ENCODE assay signal across 18 cellular contexts in the genomic region with DNA sequence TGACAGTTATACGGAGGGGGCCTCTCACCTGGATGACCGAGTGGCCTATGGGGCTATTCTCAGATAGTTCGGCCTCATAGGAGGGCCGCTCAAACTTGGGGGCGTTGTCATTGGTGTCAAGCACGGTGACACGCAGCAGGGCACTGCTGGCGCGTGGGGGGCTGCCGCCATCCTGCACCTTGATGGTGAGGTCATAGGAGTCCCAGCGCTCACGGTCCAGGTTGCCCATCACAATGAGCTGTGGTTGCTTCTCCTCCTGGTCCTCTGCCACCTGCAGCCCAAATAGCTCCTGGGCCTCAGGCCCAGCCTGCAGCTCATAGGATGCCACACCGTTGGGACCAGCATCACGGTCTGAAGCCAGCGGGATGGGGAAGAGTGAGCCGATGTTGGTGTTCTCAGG. TPM values are rescaled to one million over a fixed set of nuclear protein-coding genes. Genes with fewer than 3 reads are reported as not detected.
DNase-seq lines count a peak whose midpoint lies in the region; ATAC-seq, FAIRE-seq and TF ChIP-seq lines count a peak whose summit lies in the region.
"Had no signal": no experiment of that assay in that cellular context is flagged by ENCODE, and none has a peak within 500 bp of the region (broad histone marks: within the 10 kb centered on the region; RNA-seq: fewer than 3 reads in every experiment).

No MANE protein-coding gene starts in this region.

- no peak overlapping the region for H3K18ac ChIP-seq in H1 (ENCODE audit: extremely low read depth, low read length)
- peak overlapping the region; percentile 46 for H3K18ac ChIP-seq in neuronal stem cell (ENCODE audit: low read length)

- H3K14ac ChIP-seq in H1 (ENCODE audit: insufficient read length) (no peak overlapping the region), neuronal stem cell (ENCODE audit: low read length) (no peak overlapping the region)

- CTCF ChIA-PET in H1 (lab: Charles Lee; ENCODE audit: partially characterized antibody): interaction anchor here (0.6 to 3.5 kb wide), 10 partner anchors 9 to 175 kb away, joined by 3 to 11 read pairs (median 5); a partner anchor contains a TSS

- H3K9me3 ChIP-seq in H1 (ENCODE audit: insufficient read depth in 2 of 2, low read depth in 1 of 2, low read length in 1 of 2) (no peaks in the 10 kb centered on the region; a peak in 1 of 4 replicates), neuronal stem cell (replicated peaks in 1 of 2; ENCODE audit: control insufficient read depth in 2 of 2, insufficient read depth in 1 of 2, low read depth in 1 of 2, low read length in 2 of 2) (no peaks in the 10 kb centered on the region), transverse colon (no peaks in the 10 kb centered on the region)
- H3K9me3 ChIP-seq: HAP-1 had no signal

- H3K23me2 ChIP-seq in H1 (ENCODE audit: low read depth, low read length): no peaks in the 10 kb centered on the region

- 92% methylated on average over 16 of the region's 16 CpGs; no CpG with 5 or more reads in 1 of the 2 experiments for WGBS in H1 (ENCODE audit: extremely low coverage in 1 of 2, insufficient coverage in 1 of 2, insufficient read length in 1 of 2, insufficient replicate concordance in 2 of 2, low coverage in 1 of 2, low lambda C conversion rate in 2 of 2, missing lambda C conversion rate in 1 of 2), 2 experiments
- WGBS in neuronal stem cell (ENCODE audit: extremely low coverage in 2 of 2, insufficient read length in 2 of 2, insufficient replicate concordance in 1 of 2), 2 donors: no CpG with 5 or more reads among the region's 16 CpGs
- 82% methylated on average over 16 of the region's 16 CpGs; no CpG with 5 or more reads in 1 of the 2 donors for WGBS in transverse colon (ENCODE audit: low coverage in 1 of 2), 2 donors

- H3K23ac ChIP-seq in H1 (ENCODE audit: insufficient read length) (no peak overlapping the region), neuronal stem cell (ENCODE audit: low read depth, low read length, poor library complexity) (peak overlapping the region; percentile 23)

- DNase-seq in activated effector memory CD4-positive, alpha-beta T cell treated with anti-CD3 and anti-CD28 coated beads, Interleukin-2, amount 50 U/mL, for 16 hours: peak; percentile 57
- DNase-seq in activated effector memory CD4-positive, alpha-beta T cell treated with Interleukin-2 at 50 U/mL for 16 hours: no peak
- DNase-seq in H1 (ENCODE audit: low read depth in 1 of 2, low spot score in 2 of 2): no peak
- no peak for DNase-seq in neuronal stem cell (ENCODE audit: low spot score)
- DNase-seq in transverse colon: no peak
- no peak for DNase-seq in OCI-M2 (lab: John Stamatoyannopoulos, UW; ENCODE audit: unreplicated experiment)
- DNase-seq in Kasumi-1 (lab: John Stamatoyannopoulos, UW): no peak
- DNase-seq: DMS 273 treated with DMSO at 0.1 percent for 48 hours, KG1, NCI-H1417 treated with DMSO at 0.1 percent for 48 hours, NCI-H2029, NCI-H2171, NCI-H526 had no signal

- H3K4me2 ChIP-seq in H1 (ENCODE audit: insufficient read depth in 1 of 2, low read depth in 2 of 2, low read length in 2 of 2) (no peak overlapping the region), neuronal stem cell (ENCODE audit: insufficient read depth, low read length, poor library complexity, severe bottlenecking) (no peak overlapping the region)

- no peaks in the 10 kb centered on the region for H3K27me3 ChIP-seq in H1 (replicated peaks in 1 of 4; ENCODE audit: control insufficient read depth in 3 of 4, extremely low read depth in 1 of 4, insufficient read depth in 3 of 4, low read length in 3 of 4)
- H3K27me3 ChIP-seq in neuronal stem cell (ENCODE audit: control insufficient read depth in 3 of 3, insufficient read depth in 3 of 3, low read depth in 1 of 3, low read length in 3 of 3): no peaks in the 10 kb centered on the region
- no peaks in the 10 kb centered on the region for H3K27me3 ChIP-seq in transverse colon

- no peak overlapping the region for H2BK120ac ChIP-seq in H1 (replicated peaks; ENCODE audit: low read depth, low read length)
- H2BK120ac ChIP-seq in neuronal stem cell (ENCODE audit: low read depth, low read length): no peak overlapping the region

- H4K8ac ChIP-seq in H1 (ENCODE audit: extremely low read depth, insufficient read depth, low read length) (no peak overlapping the region), neuronal stem cell (ENCODE audit: low read depth, low read length) (no peak overlapping the region)

- ATAC-seq in GM18861 (IDR thresholded peaks at IDR 0.05; ENCODE audit: unreplicated experiment): no peak
- ATAC-seq: Panc1 had no signal

- no peak for TF ChIP-seq POLR2A in H1 (IDR thresholded peaks at IDR 0.05; ENCODE audit: control extremely low read depth in 1 of 2, low read depth in 2 of 2, low read length in 2 of 2)
- TF ChIP-seq POLR2A in transverse colon (IDR thresholded peaks at IDR 0.05): no peak

- POLR2A ChIA-PET in H1 (lab: Charles Lee; ENCODE audit: partially characterized antibody): interaction anchor here (1.4 to 13.5 kb wide), 5 partner anchors 9 to 29 kb away, joined by 4 to 210 read pairs (median 8); a partner anchor contains a TSS

- no peak overlapping the region for H4K5ac ChIP-seq in H1 (ENCODE audit: insufficient read length, low read depth, low read length)

- TF ChIP-seq EP300 in H1 (IDR thresholded peaks at IDR 0.05; ENCODE audit: borderline replicate concordance in 1 of 2, low read depth in 2 of 2, low read length in 2 of 2) (no peak), transverse colon (IDR thresholded peaks at IDR 0.05; ENCODE audit: low read depth) (no peak)

- 0 out of 2 replicates have a peak overlapping the region, but pooled peaks have one; percentile 18 for H2BK15ac ChIP-seq in H1 (ENCODE audit: low read length)
- no peak overlapping the region for H2BK15ac ChIP-seq in neuronal stem cell (ENCODE audit: low read length)

- peaks cover 26 to 44% of the 10 kb centered on the region in 2 experiments for H4K20me1 ChIP-seq in H1 (replicated peaks in 1 of 2; ENCODE audit: control insufficient read depth in 1 of 2, insufficient read depth in 2 of 2, low read length in 2 of 2)

- H3K4me1 ChIP-seq in H1 (replicated peaks in 1 of 4; ENCODE audit: control insufficient read depth in 3 of 4, insufficient read depth in 4 of 4, low read length in 3 of 4) (peaks cover 25 to 32% (median 27%) of the 10 kb centered on the region in 4 experiments), neuronal stem cell (ENCODE audit: control insufficient read depth in 2 of 2, insufficient read depth in 1 of 2, low read depth in 1 of 2, low read length in 2 of 2) (peaks cover 3 to 22% of the 10 kb centered on the region in 2 donors), transverse colon (peaks cover 24 to 78% (median 67%) of the 10 kb centered on the region in 4 donors)

- H3K79me2 ChIP-seq in H1 (ENCODE audit: control insufficient read depth in 1 of 2, insufficient read depth in 2 of 2, low read length in 2 of 2): peaks cover 6 to 81% of the 10 kb centered on the region in 2 experiments

- no peak for TF ChIP-seq RAD21 in H1 (IDR thresholded peaks at IDR 0.05 in 1 of 2, conservative IDR thresholded peaks at IDR 0.05 in 1 of 2; ENCODE audit: low read depth in 2 of 2, low read length in 2 of 2)

- peak overlapping the region; percentile 41; the same call in 1 of the 2 replicates for H2BK5ac ChIP-seq in H1 (ENCODE audit: low read depth, low read length)
- H2BK5ac ChIP-seq in neuronal stem cell (ENCODE audit: low read length): no peak overlapping the region

- no peak overlapping the region for H3K56ac ChIP-seq in H1 (replicated peaks; ENCODE audit: insufficient read length, low read depth, low read length)

- H3K4ac ChIP-seq in H1 (replicated peaks; ENCODE audit: insufficient read length, low read depth, low read length): no peak overlapping the region
- H3K4ac ChIP-seq in neuronal stem cell (ENCODE audit: low read length): no peak overlapping the region

- H3K9ac ChIP-seq in H1 (replicated peaks in 1 of 4; ENCODE audit: extremely low read depth in 1 of 4, low read depth in 3 of 4, low read length in 3 of 4): no peak overlapping the region
- H3K9ac ChIP-seq in neuronal stem cell (ENCODE audit: low read depth, low read length, poor library complexity): peak overlapping the region; percentile 24

- H4K91ac ChIP-seq in H1 (replicated peaks; ENCODE audit: insufficient read length, low read length) (no peak overlapping the region), neuronal stem cell (ENCODE audit: low read depth, low read length, poor library complexity) (no peak overlapping the region)

- H3K79me1 ChIP-seq in H1 (ENCODE audit: low read depth, low read length) (peaks cover 42% of the 10 kb centered on the region), neuronal stem cell (ENCODE audit: low read depth, low read length) (peaks cover 4% of the 10 kb centered on the region)

- H2BK20ac ChIP-seq in H1 (ENCODE audit: low read length): no peak overlapping the region

- intact Hi-C loops in transverse colon (cut with DNase I; ENCODE audit: low total_unique reads): no loop called here

- in situ Hi-C loops in transverse colon (cut with MboI; ENCODE audit: low pct_ligation_motif_present in 1 of 4, low pct_unique_long_range_greater_than_20kb in 1 of 4, low sequenced_read_pairs in 3 of 4): no loop called here

- TF ChIP-seq CTCF in H1 (IDR thresholded peaks at IDR 0.05; ENCODE audit: control extremely low read depth in 1 of 3, insufficient read depth in 1 of 3, low read depth in 1 of 3, low read length in 3 of 3): no peak
- TF ChIP-seq CTCF in transverse colon (IDR thresholded peaks at IDR 0.05): no peak

- H2AK5ac ChIP-seq in H1 (ENCODE audit: low read depth, low read length) (no peak overlapping the region), neuronal stem cell (ENCODE audit: low read depth, low read length) (no peak overlapping the region)

- no peak overlapping the region for H2BK12ac ChIP-seq in H1 (ENCODE audit: low read depth, low read length)
- H2BK12ac ChIP-seq in neuronal stem cell (ENCODE audit: low read length): no peak overlapping the region

- no peak for FAIRE-seq in H1 (lab: Jason Lieb, UNC)
- FAIRE-seq: G401.6 had no signal

- no peak overlapping the region for H3K27ac ChIP-seq in H1 (ENCODE audit: low read depth, low read length)
- H3K27ac ChIP-seq in neuronal stem cell (replicated peaks; ENCODE audit: low read length): no peak overlapping the region
- peak overlapping the region; percentile 88 to 96 (median 94) for H3K27ac ChIP-seq in transverse colon

- H3K36me3 ChIP-seq in H1 (ENCODE audit: control insufficient read depth in 2 of 4, insufficient read depth in 4 of 4, low read length in 3 of 4) (peaks cover 38 to 70% (median 59%) of the 10 kb centered on the region in 4 experiments), neuronal stem cell (replicated peaks in 1 of 2; ENCODE audit: control insufficient read depth in 2 of 2, insufficient read depth in 2 of 2, low read length in 2 of 2) (peaks cover 41 to 71% of the 10 kb centered on the region in 2 donors), transverse colon (peaks cover 0 to 7% (median 0%) of the 10 kb centered on the region in 4 donors)

- H3K4me3 ChIP-seq in H1 (ENCODE audit: extremely low read depth in 1 of 4, insufficient read depth in 2 of 4, low read depth in 3 of 4, low read length in 4 of 4) (no peak overlapping the region), neuronal stem cell (ENCODE audit: low read length in 2 of 2) (no peak overlapping the region), transverse colon (no peak overlapping the region)
- H3K4me3 ChIP-seq: HAP-1 had no signal

- H2AFZ ChIP-seq in H1 (ENCODE audit: low read length) (no peak overlapping the region), neuronal stem cell (ENCODE audit: low read length) (no peak overlapping the region)

RNA-seq across cellular contexts. Expression of a gene that starts 9.7 kb away (rescaled TPM):
- 101 and 106 TPM in 2 replicates for total RNA-seq in H1 (2021; fragmentation: NEBNext Ultra II Directional; extraction: Animal tissue kit (Norgen Biotek cat#: 25700))
- polyA plus RNA-seq in H1 (2011; rRNA removed): 102 and 120 TPM in 2 replicates
- 88.6 TPM for polyA plus RNA-seq in H1 (2011; cell fraction: cytosol; rRNA removed)
- polyA plus RNA-seq in H1 (2011; cell fraction: nucleus; rRNA removed): 154 TPM
- 74.4 to 110 TPM (median 100 TPM) in 4 replicates for polyA plus RNA-seq in H1 (2012, experiment 1 of 2)
- polyA plus RNA-seq in H1 (2012, experiment 2 of 2): 97.8 TPM
- polyA plus RNA-seq in H1 (2013, experiment 1 of 2): 130 TPM
- polyA plus RNA-seq in H1 (2013, experiment 2 of 2): 120 TPM
- polyA minus RNA-seq in H1 (2011; rRNA and poly(A)+ RNA removed): 292 and 318 TPM in 2 replicates
- polyA minus RNA-seq in H1 (2011; cell fraction: cytosol; rRNA and poly(A)+ RNA removed): 143 TPM
- polyA minus RNA-seq in H1 (2011; cell fraction: nucleus; rRNA and poly(A)+ RNA removed): 96.9 TPM
- 7.6 TPM for polyA plus RNA-seq in neuronal stem cell (2013, experiment 1 of 2)
- 7.7 TPM for polyA plus RNA-seq in neuronal stem cell (2013, experiment 2 of 2)
- total RNA-seq in transverse colon: 100 to 1,000 TPM in 3 of 4 donors, 10 to 100 TPM in 1; 92.5 to 217 (median 164) TPM
- polyA plus RNA-seq: CD14-positive monocyte had no signal

RNA-seq across cellular contexts. Expression of a gene that starts 55.1 kb away (rescaled TPM):
- 59.6 and 61.4 TPM in 2 replicates for total RNA-seq in H1 (2021; fragmentation: NEBNext Ultra II Directional; extraction: Animal tissue kit (Norgen Biotek cat#: 25700))
- 114 and 132 TPM in 2 replicates for polyA plus RNA-seq in H1 (2011; rRNA removed)
- 98.7 TPM for polyA plus RNA-seq in H1 (2011; cell fraction: cytosol; rRNA removed)
- polyA plus RNA-seq in H1 (2011; cell fraction: nucleus; rRNA removed): 310 TPM
- 71.4 to 88.2 TPM (median 72.4 TPM) in 4 replicates for polyA plus RNA-seq in H1 (2012, experiment 1 of 2)
- polyA plus RNA-seq in H1 (2012, experiment 2 of 2): 49.9 TPM
- 46.8 TPM for polyA plus RNA-seq in H1 (2013, experiment 1 of 2)
- 41.4 TPM for polyA plus RNA-seq in H1 (2013, experiment 2 of 2)
- 84.7 and 92.9 TPM in 2 replicates for polyA minus RNA-seq in H1 (2011; rRNA and poly(A)+ RNA removed)
- polyA minus RNA-seq in H1 (2011; cell fraction: cytosol; rRNA and poly(A)+ RNA removed): 35.0 TPM
- polyA minus RNA-seq in H1 (2011; cell fraction: nucleus; rRNA and poly(A)+ RNA removed): 93.7 TPM
- polyA plus RNA-seq in neuronal stem cell (2013, experiment 1 of 2): 40.3 TPM
- polyA plus RNA-seq in neuronal stem cell (2013, experiment 2 of 2): 38.7 TPM
- 100 to 1,000 TPM in 3 of 4 donors, 10 to 100 TPM in 1; 92.6 to 270 (median 126) TPM for total RNA-seq in transverse colon

Comparison
In these comparisons a context has a peak if more than half of its experiments do, and no peak if none do; other contexts are left out.
1. H3K27ac ChIP-seq: peak in transverse colon (4 of 4); none in H1 (single experiment) and neuronal stem cell (single experiment).